In the genomic region with DNA sequence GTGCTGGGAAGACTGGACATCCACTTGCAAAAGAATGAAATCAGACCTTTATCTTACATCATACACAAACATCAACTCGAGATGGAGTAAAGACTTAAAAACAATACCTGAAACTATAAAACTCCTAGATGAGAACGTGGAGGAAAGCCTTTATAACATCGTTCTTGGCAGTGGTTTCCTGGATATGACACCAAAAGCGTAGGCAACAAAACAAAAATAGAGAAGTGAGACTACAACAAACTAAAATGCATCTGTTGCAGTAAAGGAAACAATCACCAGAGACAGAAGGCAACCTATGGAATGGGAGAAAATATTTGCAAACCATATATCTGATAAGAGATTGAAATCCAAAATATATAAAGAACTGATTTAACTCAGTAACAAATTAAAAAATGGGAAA, we compare ENCODE assay signal across 23 cellular contexts. TPM values are rescaled to one million over a fixed set of nuclear protein-coding genes. Genes with fewer than 3 reads are reported as not detected.
DNase-seq lines count a peak whose midpoint lies in the region; ATAC-seq, FAIRE-seq and TF ChIP-seq lines count a peak whose summit lies in the region.
"Had no signal": no experiment of that assay in that cellular context is flagged by ENCODE, and none has a peak within 500 bp of the region (broad histone marks: within the 10 kb centered on the region; RNA-seq: fewer than 3 reads in every experiment).

No MANE protein-coding gene starts in this region.

- FAIRE-seq in GM12891 (lab: Jason Lieb, UNC) (no peak), astrocyte (lab: Jason Lieb, UNC) (peak; percentile 29)
- FAIRE-seq: D721Med had no signal

- no peak overlapping the region for H3K27ac ChIP-seq in astrocyte (ENCODE audit: low read depth, low read length)
- H3K27ac ChIP-seq: BLaER1, C4-2B had no signal

- H3K36me3 ChIP-seq in astrocyte (ENCODE audit: insufficient read depth, low read length), result no peaks in the 10 kb centered on the region
- H3K36me3 ChIP-seq: BLaER1 had no signal

- H4K20me1 ChIP-seq in astrocyte (ENCODE audit: insufficient read depth, low read length), result no peaks in the 10 kb centered on the region
- H4K20me1 ChIP-seq: BLaER1 had no signal

- H3K27me3 Mint-ChIP-seq in astrocyte (ENCODE audit: low read depth, unreplicated experiment) (no peaks in the 10 kb centered on the region), memory B cell (peaks cover 2% of the 10 kb centered on the region), immature natural killer cell (ENCODE audit: low read depth in 3 of 3) (peaks cover 0 to 11% (median 0%) of the 10 kb centered on the region in 3 donors)
- H3K27me3 Mint-ChIP-seq: B cell; CD4-positive, alpha-beta T cell had no signal

- no peak for TF ChIP-seq POLR2A in GM12891 (IDR thresholded peaks at IDR 0.05; ENCODE audit: low read depth, low read length)

- no peak overlapping the region for H3K9ac ChIP-seq in astrocyte (ENCODE audit: low read length)
- H3K9ac ChIP-seq: BLaER1 had no signal

- no peaks in the 10 kb centered on the region for H3K4me1 ChIP-seq in astrocyte (ENCODE audit: insufficient read depth, low read length)

- H3K27me3 ChIP-seq in astrocyte (ENCODE audit: insufficient read depth, low read length), result no peaks in the 10 kb centered on the region
- H3K27me3 ChIP-seq: BLaER1 had no signal

- DNase-seq in GM12891 (ENCODE audit: insufficient read length, low spot score) (no peak), MV-4-11 (lab: John Stamatoyannopoulos, UW) (peak; percentile 65), astrocyte (ENCODE audit: low read depth) (no peak), memory B cell (ENCODE audit: low spot score in 2 of 2) (no peak), immature natural killer cell (no peak)
- DNase-seq in effector CD8-positive, alpha-beta T cell (lab: John Stamatoyannopoulos, UW), result no peak
- DNase-seq: CD4-positive, alpha-beta T cell; CD8-positive, alpha-beta memory T cell; DMS 273 treated with DMSO at 0.1 percent for 48 hours; DMS79; GF-D8; H9 had no signal

- H3K36me3 Mint-ChIP-seq in astrocyte (ENCODE audit: low read depth, unreplicated experiment) (no peaks in the 10 kb centered on the region), memory B cell (peaks cover 8% of the 10 kb centered on the region), immature natural killer cell (peaks cover 0 to 7% (median 4%) of the 10 kb centered on the region in 3 donors)

- H3K4me2 ChIP-seq in astrocyte (ENCODE audit: low read length), result no peak overlapping the region
- H3K4me2 ChIP-seq: GM23338 had no signal

- TF ChIP-seq CTCF in astrocyte (IDR thresholded peaks at IDR 0.05; ENCODE audit: insufficient read depth, low read depth, low read length), result no peak

- no peaks in the 10 kb centered on the region for H3K9me3 ChIP-seq in astrocyte (ENCODE audit: insufficient read depth, low read depth, low read length)

- peaks cover 3% of the 10 kb centered on the region for H3K9me3 Mint-ChIP-seq in astrocyte (ENCODE audit: unreplicated experiment)
- H3K9me3 Mint-ChIP-seq in memory B cell, result peaks cover 8% of the 10 kb centered on the region
- H3K9me3 Mint-ChIP-seq in immature natural killer cell, result peaks cover 3 to 12% (median 7%) of the 10 kb centered on the region in 6 donors

- no peak overlapping the region for H3K27ac Mint-ChIP-seq in astrocyte (ENCODE audit: unreplicated experiment)
- no peak overlapping the region for H3K27ac Mint-ChIP-seq in memory B cell
- H3K27ac Mint-ChIP-seq in immature natural killer cell, result no peak overlapping the region
- H3K27ac Mint-ChIP-seq: B cell; CD4-positive, alpha-beta T cell; CD8-positive, alpha-beta memory T cell; GM23338; H9 had no signal

- H3K79me2 ChIP-seq in astrocyte (ENCODE audit: insufficient read depth, low read length), result no peaks in the 10 kb centered on the region

- peak; percentile 55 for ATAC-seq in memory B cell (ENCODE audit: low read depth)
- ATAC-seq in GM19467 (IDR thresholded peaks at IDR 0.05; ENCODE audit: unreplicated experiment), result no peak
- ATAC-seq in HG03520 (IDR thresholded peaks at IDR 0.05; ENCODE audit: unreplicated experiment), result no peak
- ATAC-seq: GM23338, HCT116 had no signal

- H3K4me3 Mint-ChIP-seq in astrocyte (ENCODE audit: unreplicated experiment) (no peak overlapping the region), memory B cell (no peak overlapping the region), immature natural killer cell (no peak overlapping the region)
- H3K4me3 Mint-ChIP-seq: B cell; CD4-positive, alpha-beta T cell; CD8-positive, alpha-beta memory T cell; GM23338; H9 had no signal

- H3K4me3 ChIP-seq in astrocyte (ENCODE audit: insufficient read depth, low read depth, low read length), result no peak overlapping the region
- H3K4me3 ChIP-seq: BLaER1, GM23338 had no signal

- H2AFZ ChIP-seq in astrocyte (ENCODE audit: low read depth, low read length), result no peak overlapping the region
- H2AFZ ChIP-seq: GM23338 had no signal

- H3K4me1 Mint-ChIP-seq in astrocyte (ENCODE audit: low read depth, unreplicated experiment) (no peaks in the 10 kb centered on the region), memory B cell (peaks cover 5% of the 10 kb centered on the region), immature natural killer cell (peaks cover 0 to under 1% of the 10 kb centered on the region in 2 donors)
- H3K4me1 Mint-ChIP-seq: CD8-positive, alpha-beta memory T cell; GM23338; H9 had no signal

TF ChIP-seq in GM12891, 5 proteins besides CTCF, POLR2A, EP300 and RAD21:
- no peak for TF ChIP-seq PAX5 (IDR thresholded peaks at IDR 0.05; ENCODE audit: insufficient read depth, low read length, severe bottlenecking)
- TF ChIP-seq SPI1 (IDR thresholded peaks at IDR 0.05; ENCODE audit: low read depth, low read length), result peak; percentile 65

RNA-seq across cellular contexts. Expression of a gene that starts 33.3 kb away (rescaled TPM):
- polyA plus RNA-seq in GM12891 (2012; ENCODE audit: low read depth, missing spikeins), result 0.26 TPM
- total RNA-seq in astrocyte, result 0.18 and 0.60 TPM in 2 replicates
- polyA plus RNA-seq in immature natural killer cell, result under 1 TPM in 2 of 3 donors, not detected in 1; 0.17 to 0.25 TPM
- total RNA-seq: A673; CD4-positive, alpha-beta T cell; CD8-positive, alpha-beta memory T cell; G401; H4 had no signal
- polyA plus RNA-seq: CD8-positive, alpha-beta memory T cell had no signal
